Comparison of ENCODE assay signal across 14 cellular contexts in the genomic region with DNA sequence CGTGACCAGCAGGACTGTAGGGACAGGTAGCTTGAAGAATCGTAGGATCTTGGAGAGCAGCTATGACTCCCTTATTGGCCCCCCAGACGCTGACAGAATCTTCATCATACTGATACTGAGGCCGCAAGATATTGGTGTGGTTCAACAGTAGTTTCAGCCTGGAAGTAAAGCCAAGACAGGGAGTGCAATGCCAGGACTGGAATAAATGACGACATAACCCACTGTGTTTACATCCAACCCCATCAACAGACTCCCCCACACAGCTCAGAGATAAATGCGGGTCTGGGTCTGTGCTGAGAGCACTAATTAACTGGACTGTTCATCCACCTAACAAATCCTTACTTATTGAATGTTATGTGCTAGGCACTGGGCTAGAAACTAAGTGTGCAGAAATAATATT. TPM values are rescaled to one million over a fixed set of nuclear protein-coding genes. Genes with fewer than 3 reads are reported as not detected.
DNase-seq lines count a peak whose midpoint lies in the region; ATAC-seq, FAIRE-seq and TF ChIP-seq lines count a peak whose summit lies in the region.
"Had no signal": no experiment of that assay in that cellular context is flagged by ENCODE, and none has a peak within 500 bp of the region (broad histone marks: within the 10 kb centered on the region; RNA-seq: fewer than 3 reads in every experiment).

No MANE protein-coding gene starts in this region.

- DNase-seq in SKM-1 treated with dmso at 0.1 percent for 144 hours (lab: John Stamatoyannopoulos, UW; ENCODE audit: unreplicated experiment), result peak; percentile 19
- DNase-seq in SKM-1 (lab: John Stamatoyannopoulos, UW; ENCODE audit: unreplicated experiment), result no peak
- DNase-seq in NCI-H226, result peak; percentile 22
- peak; percentile 98 for DNase-seq in amniotic epithelial cell (ENCODE audit: low read depth)
- no peak for DNase-seq in omental fat pad (ENCODE audit: low spot score)
- no peak for DNase-seq in NCI-H2029 treated with DMSO at 0.1 percent for 48 hours (lab: John Stamatoyannopoulos, UW)
- no peak for DNase-seq in H54 (ENCODE audit: insufficient read length, low spot score)
- no peak for DNase-seq in NCI-H2171 treated with DMSO at 0.1 percent for 48 hours (lab: John Stamatoyannopoulos, UW)
- DNase-seq: activated CD8-positive, alpha-beta memory T cell treated with anti-CD3 and anti-CD28 coated beads, Interleukin-2, amount 50 U/mL, for 4 hours; amniotic stem cell; CD8-positive, alpha-beta memory T cell; cortex of kidney; NCI-H524 treated with DMSO at 0.1 percent for 48 hours; stimulated activated CD4-positive, alpha-beta T cell treated with anti-CD3 and anti-CD28 coated beads, Interleukin-15, amount 100 ng/mL, for 24 hours had no signal

- no peak for FAIRE-seq in H54 (lab: Jason Lieb, UNC)

- peak; percentile 41 for ATAC-seq in omental fat pad (ENCODE audit: low FRiP score)

- no peak for TF ChIP-seq CTCF in omental fat pad (IDR thresholded peaks at IDR 0.05)

- no peak for TF ChIP-seq POLR2A in H54 (IDR thresholded peaks at IDR 0.05; ENCODE audit: low read depth, low read length)

RNA-seq across cellular contexts. Expression of gene NOXRED1, which starts 16.6 kb away (rescaled TPM):
- total RNA-seq in omental fat pad, result under 1 TPM in 2 of 4 donors, not detected in 2; 0.28 to 0.47 TPM

RNA-seq across cellular contexts. Expression of gene SAMD15, which starts 29.5 kb away (rescaled TPM):
- total RNA-seq in omental fat pad, result 1 to 10 TPM in 1 of 4 donors, under 1 TPM in 2, not detected in 1; 0.25 to 2.2 (median 0.84) TPM

RNA-seq across cellular contexts. Expression of gene TMED8, which starts 29.8 kb away (rescaled TPM):
- 10 to 100 TPM; 10.1 to 15.8 (median 12.3) TPM for total RNA-seq in omental fat pad

RNA-seq across cellular contexts. Expression of gene VIPAS39, which starts 50.7 kb away (rescaled TPM):
- 10 to 100 TPM in 3 of 4 donors, 1 to 10 TPM in 1; 9.5 to 17.3 (median 14.3) TPM for total RNA-seq in omental fat pad

RNA-seq across cellular contexts. Expression of gene AHSA1, which starts 51.2 kb away (rescaled TPM):
- total RNA-seq in omental fat pad, result 100 to 1,000 TPM in 2 of 4 donors, 10 to 100 TPM in 2; 82.4 to 158 (median 101) TPM

Comparison
In these comparisons a context has a peak if more than half of its experiments do, and no peak if none do; other contexts are left out.
1. DNase-seq: peak in SKM-1 treated with dmso at 0.1 percent for 144 hours (single experiment), NCI-H226 (single experiment) and amniotic epithelial cell (single experiment); none in SKM-1 (single experiment), omental fat pad (single experiment), NCI-H2029 treated with DMSO at 0.1 percent for 48 hours (single experiment), H54 (single experiment) and NCI-H2171 treated with DMSO at 0.1 percent for 48 hours (single experiment).